31 cellular contexts compared by ENCODE assay signal in genomic region chr13:100566543-100566942, GRCh38. TPM values are rescaled to one million over a fixed set of nuclear protein-coding genes. Genes with fewer than 3 reads are reported as not detected.
DNase-seq lines count a peak whose midpoint lies in the region; ATAC-seq and TF ChIP-seq lines count a peak whose summit lies in the region.
"Had no signal": no experiment of that assay in that cellular context is flagged by ENCODE, and none has a peak within 500 bp of the region (broad histone marks: within the 10 kb centered on the region; RNA-seq: fewer than 3 reads in every experiment).

No MANE protein-coding gene starts in this region.

- H3K4me3 Mint-ChIP-seq in progenitor cell of endocrine pancreas (ENCODE audit: low read depth) = no peak overlapping the region
- H3K4me3 Mint-ChIP-seq: activated naive CD8-positive, alpha-beta T cell treated with anti-CD3 and anti-CD28 coated beads for 36 hours; central memory CD8-positive, alpha-beta T cell; nephron; stimulated activated memory B cell treated with anti-CD40 and anti-IgM and Interleukin-4, amounts not matched to agents 10 μg/mL and 1 μg/mL and 100 μg/mL, for 72 hours; T-helper 2 cell treated with Interferon-gamma antibody and Interleukin-4, amounts not matched to agents 5 μg/mL and 100 μg/mL, for 36 hours had no signal

- H3K9me2 ChIP-seq in GM23248 (ENCODE audit: insufficient read depth) = no peaks in the 10 kb centered on the region
- H3K9me2 ChIP-seq: SK-N-SH had no signal

- peaks cover 1% of the 10 kb centered on the region for H3K4me1 Mint-ChIP-seq in progenitor cell of endocrine pancreas (ENCODE audit: low read depth)
- H3K4me1 Mint-ChIP-seq: activated naive CD8-positive, alpha-beta T cell treated with anti-CD3 and anti-CD28 coated beads for 36 hours; nephron; stimulated activated memory B cell treated with anti-CD40 and anti-IgM and Interleukin-4, amounts not matched to agents 10 μg/mL and 1 μg/mL and 100 μg/mL, for 72 hours had no signal

- H3K4me3 ChIP-seq in GM23248 = no peak overlapping the region
- no peak overlapping the region for H3K4me3 ChIP-seq in epithelial cell of proximal tubule (ENCODE audit: low read depth, low read length)
- H3K4me3 ChIP-seq: ascending aorta; BLaER1 treated with 17β-estradiol and CSF1 and Interleukin-3, amounts not matched to agents 10 nM and 100 nM; lung; mucosa of descending colon; pancreas; right lobe of liver; upper lobe of right lung had no signal

- H3K36me3 ChIP-seq in GM23248 (ENCODE audit: low read depth) = no peaks in the 10 kb centered on the region
- H3K36me3 ChIP-seq: ascending aorta; BLaER1 treated with 17β-estradiol and CSF1 and Interleukin-3, amounts not matched to agents 10 nM and 100 nM; pancreas; right lobe of liver; upper lobe of right lung had no signal

- TF ChIP-seq CTCF in epithelial cell of proximal tubule (conservative IDR thresholded peaks at IDR 0.05; ENCODE audit: low read depth, low read length) (no peak), progenitor cell of endocrine pancreas (IDR thresholded peaks at IDR 0.05; ENCODE audit: unreplicated experiment) (no peak)

- 67 to 72% methylated on average over 6 of the region's 6 CpGs for WGBS in GM23248 (ENCODE audit: low coverage in 1 of 2, low lambda C conversion rate in 2 of 2, missing lambda C conversion rate in 2 of 2), 2 experiments

- no peaks in the 10 kb centered on the region for H4K20me1 ChIP-seq in GM23248 (ENCODE audit: insufficient read depth)
- H4K20me1 ChIP-seq: BLaER1 treated with 17β-estradiol and CSF1 and Interleukin-3, amounts not matched to agents 10 nM and 100 nM had no signal

- peak overlapping the region; percentile 58 for H3K27ac Mint-ChIP-seq in progenitor cell of endocrine pancreas
- H3K27ac Mint-ChIP-seq: activated naive CD8-positive, alpha-beta T cell treated with anti-CD3 and anti-CD28 coated beads for 36 hours; nephron; stimulated activated memory B cell treated with anti-CD40 and anti-IgM and Interleukin-4, amounts not matched to agents 10 μg/mL and 1 μg/mL and 100 μg/mL, for 72 hours; T-helper 2 cell treated with Interferon-gamma antibody and Interleukin-4, amounts not matched to agents 5 μg/mL and 100 μg/mL, for 36 hours had no signal

- no peaks in the 10 kb centered on the region for H3K9me3 ChIP-seq in GM23248 (ENCODE audit: low read depth)
- H3K9me3 ChIP-seq: ascending aorta, mucosa of descending colon, pancreas, right lobe of liver, SK-N-SH, upper lobe of right lung had no signal

- H3F3A ChIP-seq in GM23248 (ENCODE audit: insufficient read depth) = no peaks in the 10 kb centered on the region

- in situ Hi-C loops in GM23248 (cut with MboI) = no loop called here

- peak; percentile 53 for DNase-seq in GM23248
- DNase-seq in NCI-H226 = peak; percentile 4
- DNase-seq in epithelial cell of proximal tubule (ENCODE audit: low read depth) = peak; percentile 45
- no peak for DNase-seq in progenitor cell of endocrine pancreas (ENCODE audit: low spot score, unreplicated experiment)
- DNase-seq in kidney glomerular epithelial cell (lab: John Stamatoyannopoulos, UW) = no peak
- DNase-seq in caudate nucleus (lab: John Stamatoyannopoulos, UW) = no peak
- DNase-seq in HuH-7 (ENCODE audit: low spot score) = no peak
- DNase-seq: ACHN; activated CD4-positive, alpha-beta T cell treated with anti-CD3 and anti-CD28 coated beads for 4 hours; activated effector memory CD4-positive, alpha-beta T cell treated with Interleukin-2 at 50 U/mL for 16 hours; activated naive CD8-positive, alpha-beta T cell treated with anti-CD3 and anti-CD28 coated beads for 36 hours; dermis blood vessel endothelial cell; GDM1; kidney; mucosa of descending colon; NCI-H1930; NCI-H774; pancreas; right lobe of liver; SK-N-SH; stimulated activated CD4-positive, alpha-beta T cell treated with anti-CD3 and anti-CD28 coated beads, Interleukin-4, amount 100 ng/mL, for 24 hours; substantia nigra; upper lobe of right lung had no signal

- no peaks in the 10 kb centered on the region; the same call in 1 of the 2 replicates for H3K27me3 ChIP-seq in GM23248 (replicated peaks; ENCODE audit: insufficient read depth)
- H3K27me3 ChIP-seq: ascending aorta; BLaER1 treated with 17β-estradiol and CSF1 and Interleukin-3, amounts not matched to agents 10 nM and 100 nM; pancreas; right lobe of liver; upper lobe of right lung had no signal

- no peaks in the 10 kb centered on the region for H3K36me3 Mint-ChIP-seq in progenitor cell of endocrine pancreas (ENCODE audit: insufficient read depth)

- H3K79me2 ChIP-seq in GM23248 (ENCODE audit: insufficient read depth) = no peaks in the 10 kb centered on the region

- H3K4me2 ChIP-seq in GM23248 (ENCODE audit: unreplicated experiment) = no peak overlapping the region
- H3K4me2 ChIP-seq: BLaER1 treated with 17β-estradiol and CSF1 and Interleukin-3, amounts not matched to agents 10 nM and 100 nM; SK-N-SH had no signal

- ATAC-seq in GM18873 (IDR thresholded peaks at IDR 0.05; ENCODE audit: low FRiP score, unreplicated experiment) = no peak
- ATAC-seq: mucosa of descending colon; pancreas; right lobe of liver; stimulated activated memory B cell treated with anti-CD40 and anti-IgM and Interleukin-4, amounts not matched to agents 10 μg/mL and 1 μg/mL and 100 μg/mL, for 72 hours; upper lobe of right lung had no signal

- H2AFZ ChIP-seq in GM23248 = no peak overlapping the region

- H3K27ac ChIP-seq in GM23248 (no peak overlapping the region), caudate nucleus (ENCODE audit: low read depth, low read length) (no peak overlapping the region)
- H3K27ac ChIP-seq: ascending aorta; BLaER1 treated with 17β-estradiol and CSF1 and Interleukin-3, amounts not matched to agents 10 nM and 100 nM; pancreas; right lobe of liver; upper lobe of right lung had no signal

- H3K9me3 Mint-ChIP-seq in progenitor cell of endocrine pancreas (ENCODE audit: low read depth) = peaks cover 4% of the 10 kb centered on the region
- H3K9me3 Mint-ChIP-seq: activated naive CD8-positive, alpha-beta T cell treated with anti-CD3 and anti-CD28 coated beads for 36 hours; central memory CD8-positive, alpha-beta T cell; T-helper 2 cell treated with Interferon-gamma antibody and Interleukin-4, amounts not matched to agents 5 μg/mL and 100 μg/mL, for 36 hours had no signal

- no peaks in the 10 kb centered on the region for H3K27me3 Mint-ChIP-seq in progenitor cell of endocrine pancreas
- H3K27me3 Mint-ChIP-seq: activated naive CD8-positive, alpha-beta T cell treated with anti-CD3 and anti-CD28 coated beads for 36 hours; central memory CD8-positive, alpha-beta T cell; stimulated activated memory B cell treated with anti-CD40 and anti-IgM and Interleukin-4, amounts not matched to agents 10 μg/mL and 1 μg/mL and 100 μg/mL, for 72 hours had no signal

- no peaks in the 10 kb centered on the region for H3K4me1 ChIP-seq in GM23248 (ENCODE audit: insufficient read depth)
- H3K4me1 ChIP-seq: ascending aorta; BLaER1 treated with 17β-estradiol and CSF1 and Interleukin-3, amounts not matched to agents 10 nM and 100 nM; upper lobe of right lung had no signal

- no peak overlapping the region for H3K9ac ChIP-seq in GM23248
- H3K9ac ChIP-seq: BLaER1 treated with 17β-estradiol and CSF1 and Interleukin-3, amounts not matched to agents 10 nM and 100 nM; SK-N-SH had no signal

RNA-seq across cellular contexts. Expression of gene GGACT, which starts 22.0 kb away (rescaled TPM):
- 1.6 and 2.8 TPM in 2 replicates for total RNA-seq in GM23248 (2014; rRNA removed; shearing (Covaris generic))
- polyA plus RNA-seq in GM23248 (2016; fragmentation: Nextera tagmentation; extraction: Ambion mirVana) = 5.7 and 8.5 TPM in 2 replicates
- total RNA-seq in epithelial cell of proximal tubule = 3.6 and 5.2 TPM in 2 replicates
- 3.0 and 3.7 TPM in 2 replicates for total RNA-seq in progenitor cell of endocrine pancreas

Comparison
In these comparisons a context has a peak if more than half of its experiments do, and no peak if none do; other contexts are left out.
1. DNase-seq: peak in GM23248 (single experiment), NCI-H226 (single experiment) and epithelial cell of proximal tubule (single experiment); none in progenitor cell of endocrine pancreas (single experiment), kidney glomerular epithelial cell (single experiment), caudate nucleus (0 of 61) and HuH-7 (single experiment).